Comparison of ENCODE assay signal across 11 cellular contexts in genomic region chr5:67160985-67161384, GRCh38. TPM values are rescaled to one million over a fixed set of nuclear protein-coding genes. Genes with fewer than 3 reads are reported as not detected.
DNase-seq lines count a peak whose midpoint lies in the region; ATAC-seq and TF ChIP-seq lines count a peak whose summit lies in the region.
"Had no signal": no experiment of that assay in that cellular context is flagged by ENCODE, and none has a peak within 500 bp of the region (broad histone marks: within the 10 kb centered on the region; RNA-seq: fewer than 3 reads in every experiment).

No MANE protein-coding gene starts in this region.

- H3K36me3 ChIP-seq in left ventricle myocardium inferior (peaks cover 70% of the 10 kb centered on the region), upper lobe of right lung (peaks cover 66% of the 10 kb centered on the region), aorta (ENCODE audit: control insufficient read depth in 1 of 2, insufficient read depth in 2 of 2, low read length in 1 of 2) (peaks cover 0 to 9% of the 10 kb centered on the region in 2 donors)

- H3K27ac ChIP-seq in left ventricle myocardium inferior (replicated peaks) (peak overlapping the region; percentile 27), upper lobe of right lung (no peak overlapping the region), aorta (ENCODE audit: low read depth in 1 of 2, low read length in 2 of 2) (no peak overlapping the region)
- H3K27ac ChIP-seq: BLaER1 had no signal

- no peak for TF ChIP-seq CTCF in left ventricle myocardium inferior (IDR thresholded peaks at IDR 0.05; ENCODE audit: borderline replicate concordance)
- TF ChIP-seq CTCF in upper lobe of right lung (IDR thresholded peaks at IDR 0.05) = no peak

- peaks cover 5% of the 10 kb centered on the region for H3K4me1 ChIP-seq in left ventricle myocardium inferior
- H3K4me1 ChIP-seq in upper lobe of right lung = peaks cover 2% of the 10 kb centered on the region
- H3K4me1 ChIP-seq in aorta (ENCODE audit: control insufficient read depth in 1 of 2, insufficient read depth in 2 of 2, low read length in 2 of 2) = no peaks in the 10 kb centered on the region

- WGBS in aorta, 2 donors = 2 to 4% methylated on average over 3 of the region's 3 CpGs

- ATAC-seq in upper lobe of right lung (peak; percentile 18), aorta (ENCODE audit: low FRiP score) (no peak), GM21825 (IDR thresholded peaks at IDR 0.05; ENCODE audit: unreplicated experiment) (no peak)

- DNase-seq in left ventricle myocardium inferior (no peak), cardiac septum (ENCODE audit: low spot score) (no peak), activated T-helper 1 cell treated with Interleukin-2 at 50 U/mL for 16 hours (ENCODE audit: low read depth) (peak; percentile 32), fibroblast of the conjunctiva (ENCODE audit: low read depth) (peak; percentile 51), upper lobe of right lung (no peak), aorta (no peak), NCI-H2196 (lab: John Stamatoyannopoulos, UW; ENCODE audit: unreplicated experiment) (no peak)
- DNase-seq: NCI-H1436 treated with DMSO at 0.1 percent for 48 hours had no signal

- no peaks in the 10 kb centered on the region for H3K9me3 ChIP-seq in left ventricle myocardium inferior (replicated peaks)
- no peaks in the 10 kb centered on the region for H3K9me3 ChIP-seq in upper lobe of right lung
- no peaks in the 10 kb centered on the region for H3K9me3 ChIP-seq in aorta (ENCODE audit: control insufficient read depth, low read length)

- H3K4me3 ChIP-seq in left ventricle myocardium inferior (no peak overlapping the region), upper lobe of right lung (no peak overlapping the region), aorta (ENCODE audit: low read length in 2 of 2) (no peak overlapping the region)
- H3K4me3 ChIP-seq: BLaER1, lung had no signal

- no peaks in the 10 kb centered on the region for H3K27me3 ChIP-seq in left ventricle myocardium inferior (ENCODE audit: low read depth)
- no peaks in the 10 kb centered on the region for H3K27me3 ChIP-seq in upper lobe of right lung
- no peaks in the 10 kb centered on the region for H3K27me3 ChIP-seq in aorta (ENCODE audit: control insufficient read depth in 1 of 2, insufficient read depth in 2 of 2, low read length in 1 of 2)
- H3K27me3 ChIP-seq: BLaER1 had no signal

- intact Hi-C loops in left ventricle myocardium inferior (cut with micrococcal nuclease) = no loop called here
- intact Hi-C loops in cardiac septum (cut with DNase I) = no loop called here
- intact Hi-C loops in upper lobe of right lung (cut with DNase I) = no loop called here
- intact Hi-C loops in aorta (cut with DNase I) = loop anchor here in 1 of 2 donors (10.0 kb wide), 1 partner anchor 156 kb away; no protein-coding TSS in a partner anchor

RNA-seq across cellular contexts. Expression of gene CD180, which starts 35.6 kb away (rescaled TPM):
- 0.44 TPM for total RNA-seq in left ventricle myocardium inferior
- 0.48 TPM for total RNA-seq in cardiac septum
- total RNA-seq in upper lobe of right lung = 3.0 TPM
- 1 to 10 TPM; 1.6 to 3.0 TPM for total RNA-seq in aorta
- polyA plus RNA-seq in aorta = 1 to 10 TPM in 1 of 2 donors, under 1 TPM in 1; 0.18 to 1.4 TPM

Comparison
In these comparisons a context has a peak if more than half of its experiments do, and no peak if none do; other contexts are left out.
1. DNase-seq: peak in activated T-helper 1 cell treated with Interleukin-2 at 50 U/mL for 16 hours (single experiment) and fibroblast of the conjunctiva (single experiment); none in left ventricle myocardium inferior (single experiment), cardiac septum (single experiment), upper lobe of right lung (single experiment), aorta (0 of 2) and NCI-H2196 (single experiment).